In genomic region chr2:84388921-84389490, GRCh38 we compare ENCODE assay signal across 1 cellular context.
A peak's percentile ranks its signal among the peaks of the same experiment; 100 is the strongest.
TF ChIP-seq lines count a peak whose summit lies in the region.

No MANE protein-coding gene starts in this region.

TF ChIP-seq in HepG2, 621 proteins besides CTCF, POLR2A, EP300 and RAD21:
- TF ChIP-seq MNT (IDR thresholded peaks at IDR 0.05) (peak; percentile 68), PRPF4 (IDR thresholded peaks at IDR 0.05; ENCODE audit: low read depth, low read length, poor library complexity, severe bottlenecking) (no peak)
